Comparison of ENCODE assay signal across 8 cellular contexts in genomic region chr6:82178084-82178758, GRCh38.
DNase-seq lines count a peak whose midpoint lies in the region; ATAC-seq and TF ChIP-seq lines count a peak whose summit lies in the region.

No MANE protein-coding gene starts in this region.

- ATAC-seq in naive thymus-derived CD4-positive, alpha-beta T cell, result no peak

- H3K4me3 Mint-ChIP-seq in endodermal cell, result no peak overlapping the region
- H3K4me3 Mint-ChIP-seq in naive thymus-derived CD4-positive, alpha-beta T cell, result no peak overlapping the region

- peak; percentile 6 for TF ChIP-seq CTCF in GM12865 (IDR thresholded peaks at IDR 0.05; ENCODE audit: insufficient read depth, low read depth, low read length, missing control alignments)
- TF ChIP-seq CTCF in endodermal cell (conservative IDR thresholded peaks at IDR 0.05), result peak; percentile 60
- peak in 2 of 3 donors; percentile 22 to 38 for TF ChIP-seq CTCF in ovary (IDR thresholded peaks at IDR 0.05)

- H3K36me3 Mint-ChIP-seq in endodermal cell (ENCODE audit: low read depth), result peaks cover 50% of the 10 kb centered on the region
- peaks cover 4 to 40% (median 27%) of the 10 kb centered on the region in 5 donors for H3K36me3 Mint-ChIP-seq in naive thymus-derived CD4-positive, alpha-beta T cell

- no peak overlapping the region for H3K9ac ChIP-seq in endodermal cell (ENCODE audit: extremely low read depth, low read length, poor library complexity, severe bottlenecking)

- H3K4me3 ChIP-seq in GM12865 (ENCODE audit: low read depth, low read length) (no peak overlapping the region), endodermal cell (ENCODE audit: low read length) (no peak overlapping the region), ovary (no peak overlapping the region)
- H3K4me3 ChIP-seq in naive thymus-derived CD4-positive, alpha-beta T cell (ENCODE audit: low read length), result no peak overlapping the region

- DNase-seq in GM12865 (ENCODE audit: low read depth) (no peak), NCI-H748 (lab: John Stamatoyannopoulos, UW; ENCODE audit: unreplicated experiment) (peak; percentile 66), endodermal cell (no peak), ovary (no peak), substantia nigra (lab: John Stamatoyannopoulos, UW) (no peak), cerebellar nuclear complex (lab: John Stamatoyannopoulos, UW) (no peak)
- no peak for DNase-seq in stimulated activated CD4-positive, alpha-beta T cell treated with anti-CD3 and anti-CD28 coated beads, Interleukin-4, amount 100 ng/mL, for 24 hours
- DNase-seq in naive thymus-derived CD4-positive, alpha-beta T cell, result no peak

- H3K27me3 ChIP-seq in endodermal cell (ENCODE audit: control insufficient read depth, insufficient read depth, low read length, poor library complexity, severe bottlenecking) (no peaks in the 10 kb centered on the region), ovary (no peaks in the 10 kb centered on the region)
- no peaks in the 10 kb centered on the region for H3K27me3 ChIP-seq in naive thymus-derived CD4-positive, alpha-beta T cell (ENCODE audit: control insufficient read depth in 2 of 2, insufficient read depth in 2 of 2, low read length in 2 of 2)

- H3K36me3 ChIP-seq in endodermal cell (ENCODE audit: control insufficient read depth, insufficient read depth, low read length) (peaks cover 82% of the 10 kb centered on the region), ovary (no peaks in the 10 kb centered on the region)
- H3K36me3 ChIP-seq in naive thymus-derived CD4-positive, alpha-beta T cell (ENCODE audit: control insufficient read depth in 2 of 3, insufficient read depth in 3 of 3, low read length in 3 of 3), result peaks cover 0 to 21% (median 3%) of the 10 kb centered on the region in 3 experiments

- H3K9me3 ChIP-seq in endodermal cell (ENCODE audit: control insufficient read depth, low read length), result no peaks in the 10 kb centered on the region
- no peaks in the 10 kb centered on the region for H3K9me3 ChIP-seq in ovary
- no peaks in the 10 kb centered on the region for H3K9me3 ChIP-seq in naive thymus-derived CD4-positive, alpha-beta T cell (ENCODE audit: control insufficient read depth in 2 of 3, low read length in 3 of 3)

- no peaks in the 10 kb centered on the region for H3K9me3 Mint-ChIP-seq in endodermal cell
- no peaks in the 10 kb centered on the region for H3K9me3 Mint-ChIP-seq in naive thymus-derived CD4-positive, alpha-beta T cell

- 92% methylated on average over 2 of the region's 2 CpGs; no CpG with 5 or more reads in 1 of the 2 experiments for WGBS in endodermal cell (ENCODE audit: insufficient coverage in 1 of 2, insufficient read length in 1 of 2), 2 experiments
- WGBS in ovary, 3 donors, result 55 to 57% (median 56%) methylated on average over 2 of the region's 2 CpGs

- H3K27me3 Mint-ChIP-seq in endodermal cell (ENCODE audit: insufficient read depth), result no peaks in the 10 kb centered on the region
- no peaks in the 10 kb centered on the region for H3K27me3 Mint-ChIP-seq in naive thymus-derived CD4-positive, alpha-beta T cell

- no peak for TF ChIP-seq EP300 in ovary (IDR thresholded peaks at IDR 0.05)

- POLR2A ChIA-PET in naive thymus-derived CD4-positive, alpha-beta T cell (lab: Charles Lee), result no interaction called here

- intact Hi-C loops in ovary (cut with DNase I), result no loop called here
- intact Hi-C loops in naive thymus-derived CD4-positive, alpha-beta T cell (cut with micrococcal nuclease), result no loop called here

- CTCF ChIA-PET in naive thymus-derived CD4-positive, alpha-beta T cell (lab: Charles Lee), result no interaction called here

- H3K4me1 ChIP-seq in endodermal cell (ENCODE audit: control insufficient read depth, insufficient read depth, low read length) (no peaks in the 10 kb centered on the region), ovary (ENCODE audit: insufficient read depth) (no peaks in the 10 kb centered on the region)
- H3K4me1 ChIP-seq in naive thymus-derived CD4-positive, alpha-beta T cell (ENCODE audit: control insufficient read depth in 2 of 2, insufficient read depth in 2 of 2, low read length in 2 of 2), result no peaks in the 10 kb centered on the region

- no peak for TF ChIP-seq POLR2A in ovary (IDR thresholded peaks at IDR 0.05)

- H3K27ac Mint-ChIP-seq in endodermal cell, result no peak overlapping the region
- no peak overlapping the region for H3K27ac Mint-ChIP-seq in naive thymus-derived CD4-positive, alpha-beta T cell

- H3K4me1 Mint-ChIP-seq in endodermal cell, result no peaks in the 10 kb centered on the region
- peaks cover 0 to 1% (median 0%) of the 10 kb centered on the region in 7 donors for H3K4me1 Mint-ChIP-seq in naive thymus-derived CD4-positive, alpha-beta T cell

- no peak overlapping the region for H3K27ac ChIP-seq in endodermal cell (ENCODE audit: low read depth, low read length)
- no peak overlapping the region for H3K27ac ChIP-seq in ovary
- H3K27ac ChIP-seq in substantia nigra (ENCODE audit: low read depth, low read length, poor library complexity, severe bottlenecking), result no peak overlapping the region
- H3K27ac ChIP-seq in naive thymus-derived CD4-positive, alpha-beta T cell (ENCODE audit: low read depth, low read length), result no peak overlapping the region

Comparison
In these comparisons a context has a peak if more than half of its experiments do, and no peak if none do; other contexts are left out.
1. CTCF ChIP-seq: peak in every context shown above with its lines; median percentile 60 in endodermal cell; 30 in ovary; 6 in GM12865.